Comparison of ENCODE assay signal across 1 cellular context in the genomic region with DNA sequence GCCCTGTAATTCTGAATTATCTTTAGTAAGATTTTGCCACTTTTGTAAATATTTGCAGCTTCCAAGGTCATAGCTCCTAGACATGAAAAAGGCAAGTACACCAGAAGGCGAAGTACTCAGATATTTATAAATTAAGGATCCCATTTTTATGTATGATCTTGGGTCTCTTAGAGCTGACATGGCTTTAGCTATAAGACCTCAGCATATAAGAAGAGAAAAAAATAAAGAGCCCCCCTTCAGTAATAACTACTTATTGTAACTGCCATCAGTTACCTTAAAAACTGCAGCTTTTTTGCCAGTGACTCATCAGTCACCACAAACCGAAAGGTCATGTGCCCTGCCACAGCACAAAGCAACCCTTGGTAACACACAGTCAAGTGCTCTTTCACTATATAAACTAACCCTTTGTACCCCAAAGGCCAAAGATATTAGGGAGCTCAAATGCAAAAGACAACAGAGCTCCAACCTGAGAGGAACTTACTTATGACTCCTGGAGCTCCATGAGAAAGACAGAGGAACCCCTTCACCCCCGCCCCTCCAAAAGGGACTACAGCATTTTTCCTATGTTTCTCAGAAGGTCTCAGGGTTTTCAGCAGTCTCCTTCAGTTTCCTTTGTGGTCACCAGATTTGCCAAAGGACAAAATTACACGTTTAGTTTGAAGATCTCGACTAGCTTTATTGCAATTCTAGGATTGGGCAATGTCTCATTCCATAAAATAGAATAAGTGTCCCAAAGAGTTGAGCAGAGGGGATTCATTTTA.
A peak's percentile ranks its signal among the peaks of the same experiment; 100 is the strongest.
TF ChIP-seq lines count a peak whose summit lies in the region.

No MANE protein-coding gene starts in this region.

TF ChIP-seq in HepG2, 621 proteins besides CTCF, POLR2A, EP300 and RAD21 (continued from another document and continues in another):
- TF ChIP-seq, protein P1, sequence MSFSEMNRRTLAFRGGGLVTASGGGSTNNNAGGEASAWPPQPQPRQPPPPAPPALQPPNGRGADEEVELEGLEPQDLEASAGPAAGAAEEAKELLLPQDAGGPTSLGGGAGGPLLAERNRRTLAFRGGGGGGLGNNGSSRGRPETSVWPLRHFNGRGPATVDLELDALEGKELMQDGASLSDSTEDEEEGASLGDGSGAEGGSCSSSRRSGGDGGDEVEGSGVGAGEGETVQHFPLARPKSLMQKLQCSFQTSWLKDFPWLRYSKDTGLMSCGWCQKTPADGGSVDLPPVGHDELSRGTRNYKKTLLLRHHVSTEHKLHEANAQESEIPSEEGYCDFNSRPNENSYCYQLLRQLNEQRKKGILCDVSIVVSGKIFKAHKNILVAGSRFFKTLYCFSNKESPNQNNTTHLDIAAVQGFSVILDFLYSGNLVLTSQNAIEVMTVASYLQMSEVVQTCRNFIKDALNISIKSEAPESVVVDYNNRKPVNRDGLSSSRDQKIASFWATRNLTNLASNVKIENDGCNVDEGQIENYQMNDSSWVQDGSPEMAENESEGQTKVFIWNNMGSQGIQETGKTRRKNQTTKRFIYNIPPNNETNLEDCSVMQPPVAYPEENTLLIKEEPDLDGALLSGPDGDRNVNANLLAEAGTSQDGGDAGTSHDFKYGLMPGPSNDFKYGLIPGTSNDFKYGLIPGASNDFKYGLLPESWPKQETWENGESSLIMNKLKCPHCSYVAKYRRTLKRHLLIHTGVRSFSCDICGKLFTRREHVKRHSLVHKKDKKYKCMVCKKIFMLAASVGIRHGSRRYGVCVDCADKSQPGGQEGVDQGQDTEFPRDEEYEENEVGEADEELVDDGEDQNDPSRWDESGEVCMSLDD (CRISPR knock-in tag; IDR thresholded peaks at IDR 0.05; ENCODE audit: borderline replicate concordance), result peak; percentile 75; the same call in 1 of the 2 replicates
- TF ChIP-seq ZSCAN12 (CRISPR knock-in tag; IDR thresholded peaks at IDR 0.05) (no peak), MXD4 (CRISPR knock-in tag; IDR thresholded peaks at IDR 0.05) (no peak), ZNF496 (CRISPR knock-in tag; IDR thresholded peaks at IDR 0.05; ENCODE audit: insufficient replicate concordance) (no peak), SALL1 (CRISPR knock-in tag; IDR thresholded peaks at IDR 0.05) (peak; percentile 43; the same call in 1 of the 2 replicates), MEIS2 (CRISPR knock-in tag; IDR thresholded peaks at IDR 0.05) (no peak), SMARCE1 (IDR thresholded peaks at IDR 0.05; ENCODE audit: borderline replicate concordance) (no peak), KLF6 (CRISPR knock-in tag; IDR thresholded peaks at IDR 0.05) (no peak), ZNF205 (CRISPR knock-in tag; IDR thresholded peaks at IDR 0.05) (no peak), SOX6 (IDR thresholded peaks at IDR 0.05) (no peak), SOX6 (CRISPR knock-in tag; IDR thresholded peaks at IDR 0.05) (peak; percentile 73), SNRNP70 (IDR thresholded peaks at IDR 0.05; ENCODE audit: low read depth, low read length) (no peak), ZIK1 (CRISPR knock-in tag; IDR thresholded peaks at IDR 0.05; ENCODE audit: borderline replicate concordance, low read depth) (no peak), ZFYVE20 (CRISPR knock-in tag; IDR thresholded peaks at IDR 0.05; ENCODE audit: borderline replicate concordance, low read depth) (no peak), NCOR1 (IDR thresholded peaks at IDR 0.05; ENCODE audit: borderline replicate concordance, low read length) (no peak), SRY (CRISPR knock-in tag; IDR thresholded peaks at IDR 0.05) (no peak), FOXA3 (CRISPR knock-in tag; IDR thresholded peaks at IDR 0.05) (0 out of 2 replicates have a peak, but pooled peaks have one; percentile 34), TAF1 (CRISPR knock-in tag; IDR thresholded peaks at IDR 0.05) (no peak), GATA4 (IDR thresholded peaks at IDR 0.05; ENCODE audit: borderline replicate concordance, low read depth) (no peak), TBX2 (CRISPR knock-in tag; IDR thresholded peaks at IDR 0.05; ENCODE audit: borderline replicate concordance) (no peak), KDM4B (CRISPR knock-in tag; IDR thresholded peaks at IDR 0.05) (no peak), ZNF678 (CRISPR knock-in tag; IDR thresholded peaks at IDR 0.05) (no peak), TOE1 (CRISPR knock-in tag; IDR thresholded peaks at IDR 0.05) (no peak), ZFY (CRISPR knock-in tag; IDR thresholded peaks at IDR 0.05) (no peak), SMAD9 (CRISPR knock-in tag; IDR thresholded peaks at IDR 0.05) (no peak), CHD2 (IDR thresholded peaks at IDR 0.05; ENCODE audit: low read depth, low read length) (no peak), ZKSCAN5 (CRISPR knock-in tag; IDR thresholded peaks at IDR 0.05) (no peak), AGO1 (IDR thresholded peaks at IDR 0.05; ENCODE audit: low read depth, low read length, poor library complexity, severe bottlenecking) (no peak), ZEB1 (IDR thresholded peaks at IDR 0.05; ENCODE audit: insufficient replicate concordance, low read depth) (no peak), SOX13 (IDR thresholded peaks at IDR 0.05) (peak; percentile 58; the same call in 1 of the 2 replicates), SOX13 (CRISPR knock-in tag; conservative IDR thresholded peaks at IDR 0.05 in 1 of 2, IDR thresholded peaks at IDR 0.05 in 1 of 2) (peak in 1 of 2 experiments; percentile 82; a peak in 2 of 4 replicates), MTF1 (CRISPR knock-in tag; IDR thresholded peaks at IDR 0.05) (no peak), CEBPG (CRISPR knock-in tag; IDR thresholded peaks at IDR 0.05) (no peak), HNRNPL (IDR thresholded peaks at IDR 0.05; ENCODE audit: low read depth, low read length) (no peak), MBD4 (IDR thresholded peaks at IDR 0.05; ENCODE audit: borderline replicate concordance, low read length) (no peak)
- TF ChIP-seq, protein P2, sequence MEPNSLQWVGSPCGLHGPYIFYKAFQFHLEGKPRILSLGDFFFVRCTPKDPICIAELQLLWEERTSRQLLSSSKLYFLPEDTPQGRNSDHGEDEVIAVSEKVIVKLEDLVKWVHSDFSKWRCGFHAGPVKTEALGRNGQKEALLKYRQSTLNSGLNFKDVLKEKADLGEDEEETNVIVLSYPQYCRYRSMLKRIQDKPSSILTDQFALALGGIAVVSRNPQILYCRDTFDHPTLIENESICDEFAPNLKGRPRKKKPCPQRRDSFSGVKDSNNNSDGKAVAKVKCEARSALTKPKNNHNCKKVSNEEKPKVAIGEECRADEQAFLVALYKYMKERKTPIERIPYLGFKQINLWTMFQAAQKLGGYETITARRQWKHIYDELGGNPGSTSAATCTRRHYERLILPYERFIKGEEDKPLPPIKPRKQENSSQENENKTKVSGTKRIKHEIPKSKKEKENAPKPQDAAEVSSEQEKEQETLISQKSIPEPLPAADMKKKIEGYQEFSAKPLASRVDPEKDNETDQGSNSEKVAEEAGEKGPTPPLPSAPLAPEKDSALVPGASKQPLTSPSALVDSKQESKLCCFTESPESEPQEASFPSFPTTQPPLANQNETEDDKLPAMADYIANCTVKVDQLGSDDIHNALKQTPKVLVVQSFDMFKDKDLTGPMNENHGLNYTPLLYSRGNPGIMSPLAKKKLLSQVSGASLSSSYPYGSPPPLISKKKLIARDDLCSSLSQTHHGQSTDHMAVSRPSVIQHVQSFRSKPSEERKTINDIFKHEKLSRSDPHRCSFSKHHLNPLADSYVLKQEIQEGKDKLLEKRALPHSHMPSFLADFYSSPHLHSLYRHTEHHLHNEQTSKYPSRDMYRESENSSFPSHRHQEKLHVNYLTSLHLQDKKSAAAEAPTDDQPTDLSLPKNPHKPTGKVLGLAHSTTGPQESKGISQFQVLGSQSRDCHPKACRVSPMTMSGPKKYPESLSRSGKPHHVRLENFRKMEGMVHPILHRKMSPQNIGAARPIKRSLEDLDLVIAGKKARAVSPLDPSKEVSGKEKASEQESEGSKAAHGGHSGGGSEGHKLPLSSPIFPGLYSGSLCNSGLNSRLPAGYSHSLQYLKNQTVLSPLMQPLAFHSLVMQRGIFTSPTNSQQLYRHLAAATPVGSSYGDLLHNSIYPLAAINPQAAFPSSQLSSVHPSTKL (CRISPR knock-in tag; IDR thresholded peaks at IDR 0.05), result peak; percentile 85
- TF ChIP-seq, protein P3, sequence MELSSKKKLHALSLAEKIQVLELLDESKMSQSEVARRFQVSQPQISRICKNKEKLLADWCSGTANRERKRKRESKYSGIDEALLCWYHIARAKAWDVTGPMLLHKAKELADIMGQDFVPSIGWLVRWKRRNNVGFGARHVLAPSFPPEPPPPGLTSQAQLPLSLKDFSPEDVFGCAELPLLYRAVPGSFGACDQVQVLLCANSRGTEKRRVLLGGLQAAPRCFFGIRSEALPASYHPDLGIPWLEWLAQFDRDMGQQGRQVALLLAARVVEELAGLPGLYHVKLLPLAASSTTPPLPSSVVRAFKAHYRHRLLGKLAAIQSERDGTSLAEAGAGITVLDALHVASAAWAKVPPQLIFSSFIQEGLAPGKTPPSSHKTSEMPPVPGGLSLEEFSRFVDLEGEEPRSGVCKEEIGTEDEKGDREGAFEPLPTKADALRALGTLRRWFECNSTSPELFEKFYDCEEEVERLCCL (CRISPR knock-in tag; IDR thresholded peaks at IDR 0.05; ENCODE audit: borderline replicate concordance), result no peak
- TF ChIP-seq, protein P4, sequence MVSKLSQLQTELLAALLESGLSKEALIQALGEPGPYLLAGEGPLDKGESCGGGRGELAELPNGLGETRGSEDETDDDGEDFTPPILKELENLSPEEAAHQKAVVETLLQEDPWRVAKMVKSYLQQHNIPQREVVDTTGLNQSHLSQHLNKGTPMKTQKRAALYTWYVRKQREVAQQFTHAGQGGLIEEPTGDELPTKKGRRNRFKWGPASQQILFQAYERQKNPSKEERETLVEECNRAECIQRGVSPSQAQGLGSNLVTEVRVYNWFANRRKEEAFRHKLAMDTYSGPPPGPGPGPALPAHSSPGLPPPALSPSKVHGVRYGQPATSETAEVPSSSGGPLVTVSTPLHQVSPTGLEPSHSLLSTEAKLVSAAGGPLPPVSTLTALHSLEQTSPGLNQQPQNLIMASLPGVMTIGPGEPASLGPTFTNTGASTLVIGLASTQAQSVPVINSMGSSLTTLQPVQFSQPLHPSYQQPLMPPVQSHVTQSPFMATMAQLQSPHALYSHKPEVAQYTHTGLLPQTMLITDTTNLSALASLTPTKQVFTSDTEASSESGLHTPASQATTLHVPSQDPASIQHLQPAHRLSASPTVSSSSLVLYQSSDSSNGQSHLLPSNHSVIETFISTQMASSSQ (IDR thresholded peaks at IDR 0.05; ENCODE audit: low read depth), result no peak
- TF ChIP-seq, protein P4 (CRISPR knock-in tag; IDR thresholded peaks at IDR 0.05; ENCODE audit: borderline replicate concordance), result no peak
- TF ChIP-seq, protein P5, sequence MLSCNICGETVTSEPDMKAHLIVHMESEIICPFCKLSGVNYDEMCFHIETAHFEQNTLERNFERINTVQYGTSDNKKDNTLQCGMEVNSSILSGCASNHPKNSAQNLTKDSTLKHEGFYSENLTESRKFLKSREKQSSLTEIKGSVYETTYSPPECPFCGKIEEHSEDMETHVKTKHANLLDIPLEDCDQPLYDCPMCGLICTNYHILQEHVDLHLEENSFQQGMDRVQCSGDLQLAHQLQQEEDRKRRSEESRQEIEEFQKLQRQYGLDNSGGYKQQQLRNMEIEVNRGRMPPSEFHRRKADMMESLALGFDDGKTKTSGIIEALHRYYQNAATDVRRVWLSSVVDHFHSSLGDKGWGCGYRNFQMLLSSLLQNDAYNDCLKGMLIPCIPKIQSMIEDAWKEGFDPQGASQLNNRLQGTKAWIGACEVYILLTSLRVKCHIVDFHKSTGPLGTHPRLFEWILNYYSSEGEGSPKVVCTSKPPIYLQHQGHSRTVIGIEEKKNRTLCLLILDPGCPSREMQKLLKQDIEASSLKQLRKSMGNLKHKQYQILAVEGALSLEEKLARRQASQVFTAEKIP (CRISPR knock-in tag; IDR thresholded peaks at IDR 0.05; ENCODE audit: borderline replicate concordance), result no peak
- TF ChIP-seq, protein P6, sequence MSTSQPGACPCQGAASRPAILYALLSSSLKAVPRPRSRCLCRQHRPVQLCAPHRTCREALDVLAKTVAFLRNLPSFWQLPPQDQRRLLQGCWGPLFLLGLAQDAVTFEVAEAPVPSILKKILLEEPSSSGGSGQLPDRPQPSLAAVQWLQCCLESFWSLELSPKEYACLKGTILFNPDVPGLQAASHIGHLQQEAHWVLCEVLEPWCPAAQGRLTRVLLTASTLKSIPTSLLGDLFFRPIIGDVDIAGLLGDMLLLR (CRISPR knock-in tag; IDR thresholded peaks at IDR 0.05), result no peak
- TF ChIP-seq, protein P7, sequence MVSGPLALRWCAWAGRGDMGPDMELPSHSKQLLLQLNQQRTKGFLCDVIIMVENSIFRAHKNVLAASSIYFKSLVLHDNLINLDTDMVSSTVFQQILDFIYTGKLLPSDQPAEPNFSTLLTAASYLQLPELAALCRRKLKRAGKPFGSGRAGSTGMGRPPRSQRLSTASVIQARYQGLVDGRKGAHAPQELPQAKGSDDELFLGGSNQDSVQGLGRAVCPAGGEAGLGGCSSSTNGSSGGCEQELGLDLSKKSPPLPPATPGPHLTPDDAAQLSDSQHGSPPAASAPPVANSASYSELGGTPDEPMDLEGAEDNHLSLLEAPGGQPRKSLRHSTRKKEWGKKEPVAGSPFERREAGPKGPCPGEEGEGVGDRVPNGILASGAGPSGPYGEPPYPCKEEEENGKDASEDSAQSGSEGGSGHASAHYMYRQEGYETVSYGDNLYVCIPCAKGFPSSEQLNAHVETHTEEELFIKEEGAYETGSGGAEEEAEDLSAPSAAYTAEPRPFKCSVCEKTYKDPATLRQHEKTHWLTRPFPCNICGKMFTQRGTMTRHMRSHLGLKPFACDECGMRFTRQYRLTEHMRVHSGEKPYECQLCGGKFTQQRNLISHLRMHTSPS (CRISPR knock-in tag; IDR thresholded peaks at IDR 0.05; ENCODE audit: low read depth), result no peak
- TF ChIP-seq, protein P8, sequence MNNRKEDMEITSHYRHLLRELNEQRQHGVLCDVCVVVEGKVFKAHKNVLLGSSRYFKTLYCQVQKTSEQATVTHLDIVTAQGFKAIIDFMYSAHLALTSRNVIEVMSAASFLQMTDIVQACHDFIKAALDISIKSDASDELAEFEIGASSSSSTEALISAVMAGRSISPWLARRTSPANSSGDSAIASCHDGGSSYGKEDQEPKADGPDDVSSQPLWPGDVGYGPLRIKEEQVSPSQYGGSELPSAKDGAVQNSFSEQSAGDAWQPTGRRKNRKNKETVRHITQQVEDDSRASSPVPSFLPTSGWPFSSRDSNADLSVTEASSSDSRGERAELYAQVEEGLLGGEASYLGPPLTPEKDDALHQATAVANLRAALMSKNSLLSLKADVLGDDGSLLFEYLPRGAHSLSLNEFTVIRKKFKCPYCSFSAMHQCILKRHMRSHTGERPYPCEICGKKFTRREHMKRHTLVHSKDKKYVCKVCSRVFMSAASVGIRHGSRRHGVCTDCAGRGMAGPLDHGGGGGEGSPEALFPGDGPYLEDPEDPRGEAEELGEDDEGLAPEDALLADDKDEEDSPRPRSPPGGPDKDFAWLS (CRISPR knock-in tag; IDR thresholded peaks at IDR 0.05; ENCODE audit: borderline replicate concordance), result no peak
